In the genomic region with DNA sequence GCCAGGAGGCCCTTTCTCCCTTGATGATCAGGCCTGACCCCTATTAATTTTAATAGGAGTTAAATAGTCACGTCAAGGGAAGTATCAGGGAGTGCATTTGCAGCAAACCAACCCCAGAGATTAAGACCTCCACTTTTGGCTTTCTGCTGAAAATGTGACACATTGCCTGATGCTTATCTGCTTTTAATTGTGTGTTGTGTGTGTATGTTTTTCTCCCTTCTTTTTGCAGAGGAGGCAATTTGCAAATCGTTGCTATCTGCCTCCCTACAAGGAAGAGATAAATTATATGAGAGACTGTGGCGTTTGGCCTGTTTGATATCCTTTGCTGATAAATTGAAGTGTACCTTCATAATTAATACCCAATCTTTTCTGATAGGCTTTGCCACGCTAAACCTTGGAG, we compare ENCODE assay signal across 17 cellular contexts.
DNase-seq lines count a peak whose midpoint lies in the region; ATAC-seq, FAIRE-seq and TF ChIP-seq lines count a peak whose summit lies in the region.
"Had no signal": no experiment of that assay in that cellular context is flagged by ENCODE, and none has a peak within 500 bp of the region (broad histone marks: within the 10 kb centered on the region; RNA-seq: fewer than 3 reads in every experiment).

No MANE protein-coding gene starts in this region.

- CTCF ChIA-PET in CD4-positive, alpha-beta T cell (lab: Charles Lee): interaction anchor here (0.9 to 1.9 kb wide), 2 partner anchors 9 to 17 kb away, joined by 3 to 5 read pairs; no protein-coding TSS in a partner anchor
- CTCF ChIA-PET in activated CD4-positive, alpha-beta memory T cell treated with anti-CD3 and anti-CD28 coated beads, Interleukin-2, amount 10 ng/mL, durations not matched to agents 7 days and 5 days (lab: Charles Lee): interaction anchor here (0.5 to 1.7 kb wide), 2 partner anchors 16 to 1649 kb away, joined by 3 to 13 read pairs; no protein-coding TSS in a partner anchor

- TF ChIP-seq CTCF in CD4-positive, alpha-beta T cell (IDR thresholded peaks at IDR 0.05): no peak
- TF ChIP-seq CTCF in DND-41 (IDR thresholded peaks at IDR 0.05; ENCODE audit: borderline replicate concordance, extremely low read depth, low read length, poor library complexity, severe bottlenecking): no peak
- no peak for TF ChIP-seq CTCF in keratinocyte (optimal IDR thresholded peaks at IDR 0.05 in 1 of 3, IDR thresholded peaks at IDR 0.05 in 1 of 3, conservative IDR thresholded peaks at IDR 0.05 in 1 of 3; ENCODE audit: extremely low read depth in 1 of 3, insufficient read depth in 2 of 3, low read length in 3 of 3)

- H3K27me3 Mint-ChIP-seq in CD4-positive, alpha-beta T cell: no peaks in the 10 kb centered on the region
- peaks cover 2% of the 10 kb centered on the region for H3K27me3 Mint-ChIP-seq in activated CD4-positive, alpha-beta memory T cell treated with anti-CD3 and anti-CD28 coated beads, Interleukin-2, amount 10 ng/mL, durations not matched to agents 7 days and 5 days

- H3K27ac ChIP-seq in CD4-positive, alpha-beta T cell (ENCODE audit: low read depth, low read length): peak overlapping the region; percentile 46
- H3K27ac ChIP-seq in DND-41 (ENCODE audit: low read length) (peak overlapping the region; percentile 83), keratinocyte (ENCODE audit: control insufficient read depth, insufficient read depth, low read length) (no peak overlapping the region)
- H3K27ac ChIP-seq: testis, VCaP had no signal

- H4K20me1 ChIP-seq in DND-41 (ENCODE audit: insufficient read depth, low read length) (no peaks in the 10 kb centered on the region), keratinocyte (ENCODE audit: control insufficient read depth, extremely low read depth, insufficient read depth, low read length) (no peaks in the 10 kb centered on the region)

- intact Hi-C loops in CD4-positive, alpha-beta T cell (cut with DNase I, micrococcal nuclease): loop anchor here in 1 of 2 experiments (1.0 to 5.0 kb wide), 3 partner anchors 17 to 163 kb away; no protein-coding TSS in a partner anchor

- DNase-seq in CD4-positive, alpha-beta T cell: no peak
- DNase-seq in DND-41 (peak; percentile 26), keratinocyte (ENCODE audit: low read depth, low spot score) (no peak), activated gamma-delta T cell treated with Interleukin-2 at 50 U/mL for 16 hours (no peak)
- DNase-seq in activated CD4-positive, alpha-beta memory T cell treated with anti-CD3 and anti-CD28 coated beads, Interleukin-2, amount 10 ng/mL, durations not matched to agents 7 days and 5 days: no peak
- DNase-seq: caudate nucleus; effector CD4-positive, alpha-beta T cell; H7; head of caudate nucleus; NCI-H1436 treated with DMSO at 0.1 percent for 48 hours; NCI-H226; NK-92 treated with Interleukin-12 subunit alpha and Interleukin-12 subunit beta, amount 100 ng/mL, for 24 hours; stimulated activated CD4-positive, alpha-beta T cell treated with anti-CD3 and anti-CD28 coated beads, Interleukin-4, amount 100 ng/mL, for 24 hours; testis had no signal

- H3K9me3 ChIP-seq in CD4-positive, alpha-beta T cell (ENCODE audit: control insufficient read depth, low read length): peaks cover under 1% of the 10 kb centered on the region
- peaks cover 9% of the 10 kb centered on the region for H3K9me3 ChIP-seq in DND-41 (ENCODE audit: insufficient read depth, low read length, severe bottlenecking)
- H3K9me3 ChIP-seq in keratinocyte (ENCODE audit: control insufficient read depth, low read depth, low read length): no peaks in the 10 kb centered on the region
- H3K9me3 ChIP-seq: testis had no signal

- peak overlapping the region; percentile 87 for H3K4me3 Mint-ChIP-seq in CD4-positive, alpha-beta T cell
- peak overlapping the region; percentile 73 for H3K4me3 Mint-ChIP-seq in activated CD4-positive, alpha-beta memory T cell treated with anti-CD3 and anti-CD28 coated beads, Interleukin-2, amount 10 ng/mL, durations not matched to agents 7 days and 5 days

- no peaks in the 10 kb centered on the region for H3K79me2 ChIP-seq in DND-41 (ENCODE audit: insufficient read depth, low read length)
- no peaks in the 10 kb centered on the region for H3K79me2 ChIP-seq in keratinocyte (ENCODE audit: control insufficient read depth, insufficient read depth, low read length)

- dilution Hi-C loops in keratinocyte (cut with MboI; ENCODE audit: extremely low pct_ligation_motif_present, low sequenced_read_pairs): no loop called here

- H3K36me3 Mint-ChIP-seq in CD4-positive, alpha-beta T cell (ENCODE audit: low read depth): peaks cover 13% of the 10 kb centered on the region
- peaks cover 21% of the 10 kb centered on the region for H3K36me3 Mint-ChIP-seq in activated CD4-positive, alpha-beta memory T cell treated with anti-CD3 and anti-CD28 coated beads, Interleukin-2, amount 10 ng/mL, durations not matched to agents 7 days and 5 days (ENCODE audit: low read depth)

- peak overlapping the region; percentile 94 for H3K27ac Mint-ChIP-seq in CD4-positive, alpha-beta T cell
- H3K27ac Mint-ChIP-seq in activated CD4-positive, alpha-beta memory T cell treated with anti-CD3 and anti-CD28 coated beads, Interleukin-2, amount 10 ng/mL, durations not matched to agents 7 days and 5 days: peak overlapping the region; percentile 92

- no peaks in the 10 kb centered on the region for H3K36me3 ChIP-seq in DND-41 (ENCODE audit: insufficient read depth, low read length)
- no peaks in the 10 kb centered on the region for H3K36me3 ChIP-seq in keratinocyte (ENCODE audit: control insufficient read depth in 2 of 2, extremely low read depth in 1 of 2, insufficient read depth in 2 of 2, low read length in 2 of 2)

- H3K4me1 ChIP-seq in DND-41 (ENCODE audit: insufficient read depth, low read length): peaks cover 46% of the 10 kb centered on the region
- no peaks in the 10 kb centered on the region for H3K4me1 ChIP-seq in keratinocyte (ENCODE audit: control insufficient read depth, extremely low read depth, insufficient read depth, low read length)
- H3K4me1 ChIP-seq: testis had no signal

- H3K9ac ChIP-seq in DND-41 (ENCODE audit: low read depth, low read length) (peak overlapping the region; percentile 56), keratinocyte (ENCODE audit: control insufficient read depth, extremely low read depth, insufficient read depth, low read length) (no peak overlapping the region)

- no peaks in the 10 kb centered on the region for H3K27me3 ChIP-seq in CD4-positive, alpha-beta T cell (ENCODE audit: control insufficient read depth, insufficient read depth, low read length)
- H3K27me3 ChIP-seq in DND-41 (ENCODE audit: insufficient read depth, low read length, poor library complexity): no peaks in the 10 kb centered on the region
- no peaks in the 10 kb centered on the region for H3K27me3 ChIP-seq in keratinocyte (ENCODE audit: control insufficient read depth, extremely low read depth, insufficient read depth, low read length)
- H3K27me3 ChIP-seq: testis had no signal

- no peaks in the 10 kb centered on the region for H3K9me1 ChIP-seq in keratinocyte (ENCODE audit: control insufficient read depth, extremely low read depth, insufficient read depth, low read length)

- FAIRE-seq in keratinocyte (lab: Jason Lieb, UNC): no peak

- H3K4me3 ChIP-seq in DND-41 (ENCODE audit: low read depth in 1 of 2, low read length in 2 of 2): peak overlapping the region in 1 of 2 experiments; percentile 47; a peak in 2 of 4 replicates
- H3K4me3 ChIP-seq in keratinocyte (ENCODE audit: control insufficient read depth in 2 of 3, extremely low read depth in 1 of 3, insufficient read depth in 2 of 3, low read depth in 1 of 3, low read length in 3 of 3): no peak overlapping the region
- H3K4me3 ChIP-seq: testis had no signal

- peak; percentile 18 for ATAC-seq in CD4-positive, alpha-beta T cell (ENCODE audit: poor library complexity)
- ATAC-seq in DND-41 (ENCODE audit: insufficient read depth, low read depth) (peak; percentile 43), HG03342 (IDR thresholded peaks at IDR 0.05; ENCODE audit: unreplicated experiment) (no peak), HG02642 (IDR thresholded peaks at IDR 0.05; ENCODE audit: poor library complexity, unreplicated experiment) (no peak)

- peak overlapping the region; percentile 64 for H3K4me2 ChIP-seq in DND-41 (ENCODE audit: insufficient read depth, low read length)
- H3K4me2 ChIP-seq in keratinocyte (ENCODE audit: control insufficient read depth, extremely low read depth, insufficient read depth, low read depth, low read length): no peak overlapping the region

- H3K4me1 Mint-ChIP-seq in CD4-positive, alpha-beta T cell (ENCODE audit: low read depth): peaks cover 51% of the 10 kb centered on the region
- peaks cover 41% of the 10 kb centered on the region for H3K4me1 Mint-ChIP-seq in activated CD4-positive, alpha-beta memory T cell treated with anti-CD3 and anti-CD28 coated beads, Interleukin-2, amount 10 ng/mL, durations not matched to agents 7 days and 5 days

- H3K9me3 Mint-ChIP-seq in CD4-positive, alpha-beta T cell: no peaks in the 10 kb centered on the region
- peaks cover 13% of the 10 kb centered on the region for H3K9me3 Mint-ChIP-seq in activated CD4-positive, alpha-beta memory T cell treated with anti-CD3 and anti-CD28 coated beads, Interleukin-2, amount 10 ng/mL, durations not matched to agents 7 days and 5 days

- POLR2A ChIA-PET in CD4-positive, alpha-beta T cell (lab: Charles Lee): interaction anchor here (1.9 to 3.5 kb wide), 2 partner anchors 17 to 358 kb away, joined by 6 to 49 read pairs; no protein-coding TSS in a partner anchor
- POLR2A ChIA-PET in activated CD4-positive, alpha-beta memory T cell treated with anti-CD3 and anti-CD28 coated beads, Interleukin-2, amount 10 ng/mL, durations not matched to agents 7 days and 5 days (lab: Charles Lee): interaction anchor here (1.4 to 3.1 kb wide), 3 partner anchors 17 to 357 kb away, joined by 5 to 38 read pairs (median 15); no protein-coding TSS in a partner anchor

- H2AFZ ChIP-seq in DND-41 (ENCODE audit: low read depth, low read length): peak overlapping the region; percentile 69
- peak overlapping the region; percentile 64 for H2AFZ ChIP-seq in keratinocyte (ENCODE audit: control insufficient read depth, low read length)

Comparison
In these comparisons a context has a peak if more than half of its experiments do, and no peak if none do; other contexts are left out.
1. ATAC-seq: peak in CD4-positive, alpha-beta T cell (single experiment) and DND-41 (single experiment); none in HG03342 (single experiment) and HG02642 (single experiment).